In the genomic region with DNA sequence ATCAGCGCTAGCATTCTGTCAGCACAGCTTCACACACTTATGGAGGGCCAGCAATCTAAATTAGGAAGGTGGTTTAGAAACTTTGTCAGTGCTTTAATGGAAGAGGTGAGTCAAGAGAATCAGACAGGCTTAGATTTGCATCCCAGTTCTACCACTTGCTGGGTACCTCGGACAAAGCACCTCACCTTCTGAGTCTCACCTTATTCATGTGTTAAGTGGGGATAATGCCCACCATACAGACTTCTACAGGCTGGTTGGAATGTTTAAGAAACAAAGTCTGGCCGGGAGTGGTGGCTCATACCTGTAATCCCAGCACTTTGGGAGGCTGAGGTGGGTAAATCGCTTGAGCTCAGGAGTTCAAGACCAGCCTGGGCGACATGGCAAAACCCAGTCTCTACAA, we compare ENCODE assay signal across 27 cellular contexts.
"Had no signal": no experiment of that assay in that cellular context is flagged by ENCODE, and none has a peak within 500 bp of the region (broad histone marks: within the 10 kb centered on the region; RNA-seq: fewer than 3 reads in every experiment).

No MANE protein-coding gene starts in this region.

- H3K27me3 ChIP-seq: right atrium auricular region, testis had no signal

- DNase-seq: cerebellar nuclear complex; cortex of kidney; effector memory CD8-positive, alpha-beta T cell; foreskin fibroblast; gastrocnemius medialis; heart left ventricle; kidney; natural killer cell; stimulated activated CD4-positive, alpha-beta T cell treated with anti-CD3 and anti-CD28 coated beads, Interleukin-12 subunit alpha, Interleukin-12 subunit beta, amount 100 ng/mL, for 4 hours; stimulated activated CD4-positive, alpha-beta T cell treated with anti-CD3 and anti-CD28 coated beads, Interleukin-1b, Interleukin-23, amount 100 ng/mL, for 48 hours; stimulated activated CD4-positive, alpha-beta T cell treated with anti-CD3 and anti-CD28 coated beads, Interleukin-4, amount 100 ng/mL, for 1 hour; stimulated activated CD8-positive, alpha-beta memory T cell treated with anti-CD3 and anti-CD28 coated beads, Interleukin-4, amount 100 ng/mL, for 48 hours; stimulated activated naive CD4-positive, alpha-beta T cell; stimulated activated naive CD8-positive, alpha-beta T cell treated with anti-CD3 and anti-CD28 coated beads, Interleukin-15, amount 100 ng/mL, for 72 hours; testis; tibial artery; upper lobe of right lung; uterus had no signal

- H3K9me3 ChIP-seq: gastrocnemius medialis, heart left ventricle, neutrophil, right atrium auricular region, testis, tibial artery, upper lobe of right lung, uterus had no signal

- H3K4me2 ChIP-seq: hepatocyte, smooth muscle cell had no signal

- H3K4me3 ChIP-seq: gastrocnemius medialis, heart left ventricle, hepatocyte, lung, right atrium auricular region, smooth muscle cell, testis, tibial artery, upper lobe of right lung, uterus had no signal

- FAIRE-seq: kidney had no signal

- H3K9ac ChIP-seq: parathyroid adenoma had no signal

- H2AFZ ChIP-seq: hepatocyte, parathyroid adenoma had no signal

- H3K4me1 ChIP-seq: gastrocnemius medialis, parathyroid adenoma, right atrium auricular region, testis, tibial artery, upper lobe of right lung, uterus had no signal

- H3K27ac ChIP-seq: gastrocnemius medialis, heart left ventricle, hepatocyte, neutrophil, parathyroid adenoma, right atrium auricular region, testis, tibial artery, upper lobe of right lung, uterus had no signal

- ATAC-seq: effector memory CD8-positive, alpha-beta T cell; esophagus mucosa; gastrocnemius medialis; heart left ventricle; left lobe of liver; natural killer cell; sciatic nerve; stimulated activated naive CD8-positive, alpha-beta T cell treated with anti-CD3 and anti-CD28 coated beads, Interleukin-15, amount 100 ng/mL, for 72 hours; upper lobe of right lung had no signal

- H3K36me3 ChIP-seq: gastrocnemius medialis, heart left ventricle, neutrophil, right atrium auricular region, tibial artery, upper lobe of right lung, uterus had no signal

- H3K79me2 ChIP-seq: hepatocyte, parathyroid adenoma had no signal
